ENCODE assay signal across 8 cellular contexts in genomic region chr1:41918450-41919043, GRCh38. TPM values are rescaled to one million over a fixed set of nuclear protein-coding genes. Genes with fewer than 3 reads are reported as not detected.
DNase-seq lines count a peak whose midpoint lies in the region; ATAC-seq and TF ChIP-seq lines count a peak whose summit lies in the region.

HIVEP3 (minus strand) TSS chr1:41918922.

- no peaks in the 10 kb centered on the region for H3K27me3 ChIP-seq in left ventricle myocardium inferior (ENCODE audit: low read depth)

- peak within 1 kb of the TSS; percentile 89 for H3K27ac Mint-ChIP-seq in activated naive CD8-positive, alpha-beta T cell treated with anti-CD3 and anti-CD28 coated beads for 36 hours
- peak within 1 kb of the TSS; percentile 38 for H3K27ac Mint-ChIP-seq in progenitor cell of endocrine pancreas

- intact Hi-C loops in left ventricle myocardium inferior (cut with micrococcal nuclease) = loop anchor here (10.0 kb wide), 1 partner anchor 116 kb away; no protein-coding TSS in a partner anchor

- H3K27me3 Mint-ChIP-seq in activated naive CD8-positive, alpha-beta T cell treated with anti-CD3 and anti-CD28 coated beads for 36 hours = no peaks in the 10 kb centered on the region
- H3K27me3 Mint-ChIP-seq in progenitor cell of endocrine pancreas = peaks cover 62% of the 10 kb centered on the region

- peak within 1 kb of the TSS; percentile 76 for H3K4me3 ChIP-seq in left ventricle myocardium inferior

- H3K9me3 ChIP-seq in left ventricle myocardium inferior (replicated peaks) = no peaks in the 10 kb centered on the region

- no peaks in the 10 kb centered on the region for H3K36me3 ChIP-seq in left ventricle myocardium inferior

- peaks cover 62% of the 10 kb centered on the region for H3K4me1 Mint-ChIP-seq in activated naive CD8-positive, alpha-beta T cell treated with anti-CD3 and anti-CD28 coated beads for 36 hours
- H3K4me1 Mint-ChIP-seq in progenitor cell of endocrine pancreas (ENCODE audit: low read depth) = peaks cover 22% of the 10 kb centered on the region

- peak within 1 kb of the TSS; percentile 85 for H3K4me3 Mint-ChIP-seq in activated naive CD8-positive, alpha-beta T cell treated with anti-CD3 and anti-CD28 coated beads for 36 hours
- peak within 1 kb of the TSS; percentile 74 for H3K4me3 Mint-ChIP-seq in progenitor cell of endocrine pancreas (ENCODE audit: low read depth)

- ATAC-seq in GM18873 (IDR thresholded peaks at IDR 0.05; ENCODE audit: low FRiP score, unreplicated experiment) (no peak), HG03097 (IDR thresholded peaks at IDR 0.05; ENCODE audit: low FRiP score, unreplicated experiment) (no peak)

- peak within 1 kb of the TSS; percentile 81 for H3K27ac ChIP-seq in left ventricle myocardium inferior (replicated peaks)

- H3K9me3 Mint-ChIP-seq in activated naive CD8-positive, alpha-beta T cell treated with anti-CD3 and anti-CD28 coated beads for 36 hours = peaks cover 3% of the 10 kb centered on the region
- no peaks in the 10 kb centered on the region for H3K9me3 Mint-ChIP-seq in progenitor cell of endocrine pancreas (ENCODE audit: low read depth)

- H3K4me1 ChIP-seq in left ventricle myocardium inferior = peaks cover 52% of the 10 kb centered on the region

- TF ChIP-seq CTCF in left ventricle myocardium inferior (IDR thresholded peaks at IDR 0.05; ENCODE audit: borderline replicate concordance) = peak; percentile 48
- TF ChIP-seq CTCF in progenitor cell of endocrine pancreas (IDR thresholded peaks at IDR 0.05; ENCODE audit: unreplicated experiment) = peak; percentile 35

- DNase-seq in EL = peak; percentile 36
- peak; percentile 27 to 82 for DNase-seq in NCI-H2081 (lab: John Stamatoyannopoulos, UW)
- no peak for DNase-seq in activated naive CD8-positive, alpha-beta T cell treated with anti-CD3 and anti-CD28 coated beads for 36 hours
- no peak for DNase-seq in left ventricle myocardium inferior
- no peak for DNase-seq in progenitor cell of endocrine pancreas (ENCODE audit: low spot score, unreplicated experiment)
- no peak for DNase-seq in HuH-7 (ENCODE audit: low spot score)

- H3K36me3 Mint-ChIP-seq in activated naive CD8-positive, alpha-beta T cell treated with anti-CD3 and anti-CD28 coated beads for 36 hours = no peaks in the 10 kb centered on the region
- H3K36me3 Mint-ChIP-seq in progenitor cell of endocrine pancreas (ENCODE audit: insufficient read depth) = no peaks in the 10 kb centered on the region

RNA-seq across cellular contexts. Expression of gene HIVEP3, which starts in this region (rescaled TPM):
- total RNA-seq in activated naive CD8-positive, alpha-beta T cell treated with anti-CD3 and anti-CD28 coated beads for 36 hours = 10 to 100 TPM; 19.4 to 21.3 TPM
- total RNA-seq in left ventricle myocardium inferior (5.7 TPM), progenitor cell of endocrine pancreas (1.1 and 1.6 TPM in 2 replicates)

Comparison
In these comparisons a context has a peak if more than half of its experiments do, and no peak if none do; other contexts are left out.
1. DNase-seq: peak in EL (single experiment) and NCI-H2081 (2 of 2); none in activated naive CD8-positive, alpha-beta T cell treated with anti-CD3 and anti-CD28 coated beads for 36 hours (single experiment), left ventricle myocardium inferior (single experiment), progenitor cell of endocrine pancreas (single experiment) and HuH-7 (single experiment).